In genomic region chr16:89656435-89657121, GRCh38 we compare ENCODE assay signal across 1 cellular context.
TF ChIP-seq lines count a peak whose summit lies in the region.

No MANE protein-coding gene starts in this region.

TF ChIP-seq in GM12878, 131 proteins besides CTCF, POLR2A, EP300 and RAD21:
- TF ChIP-seq CEBPZ (IDR thresholded peaks at IDR 0.05; ENCODE audit: low read depth, low read length) (no peak), EZH2 (IDR thresholded peaks at IDR 0.05; ENCODE audit: borderline replicate concordance, control insufficient read depth, low read depth, low read length) (no peak), JUND (IDR thresholded peaks at IDR 0.05; ENCODE audit: low read depth, low read length) (no peak), KAT2A (conservative IDR thresholded peaks at IDR 0.05; ENCODE audit: control insufficient read depth, low read depth, low read length) (no peak), BCL3 (IDR thresholded peaks at IDR 0.05; ENCODE audit: borderline replicate concordance, insufficient read depth, low read depth, low read length, poor library complexity, severe bottlenecking) (no peak), E2F4 (IDR thresholded peaks at IDR 0.05; ENCODE audit: low read depth, low read length) (no peak), SRF (IDR thresholded peaks at IDR 0.05; ENCODE audit: low read depth in 2 of 2, low read length in 2 of 2) (no peak), MAX (IDR thresholded peaks at IDR 0.05; ENCODE audit: low read depth, low read length) (no peak), NR2F1 (conservative IDR thresholded peaks at IDR 0.05) (no peak), ATF3 (IDR thresholded peaks at IDR 0.05; ENCODE audit: borderline replicate concordance, extremely low read depth, low read depth, low read length) (no peak), ZSCAN29 (IDR thresholded peaks at IDR 0.05) (no peak), CEBPB (IDR thresholded peaks at IDR 0.05; ENCODE audit: borderline replicate concordance in 1 of 2, low read depth in 2 of 2, low read length in 2 of 2) (no peak), NR2C1 (IDR thresholded peaks at IDR 0.05) (no peak), TCF3 (IDR thresholded peaks at IDR 0.05; ENCODE audit: borderline replicate concordance, insufficient read depth, low read depth, low read length) (no peak), E4F1 (IDR thresholded peaks at IDR 0.05; ENCODE audit: borderline replicate concordance, partially characterized antibody) (no peak)
TF ChIP-seq in GM12878: peak in this region for 0.
